In the genomic region with DNA sequence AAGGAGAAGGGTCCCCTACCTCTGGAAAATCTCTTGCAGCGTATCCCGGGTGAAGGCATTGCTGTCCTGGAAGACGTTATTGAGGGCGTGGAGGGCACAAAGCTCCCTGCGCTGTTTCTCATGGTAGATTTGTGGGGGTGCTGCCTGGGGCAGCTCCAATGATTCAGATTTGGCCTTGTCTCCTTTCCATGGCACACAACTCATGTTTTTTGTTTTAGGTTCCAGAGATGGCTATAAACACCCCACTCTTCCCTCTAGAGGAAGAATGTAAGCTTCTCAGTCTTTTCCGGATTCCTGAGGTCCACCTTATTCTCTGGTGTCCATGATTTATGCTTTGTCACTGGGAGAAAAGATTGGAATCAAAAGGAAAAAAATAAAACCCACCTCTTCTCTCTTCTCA, we compare ENCODE assay signal across 6 cellular contexts. TPM values are rescaled to one million over a fixed set of nuclear protein-coding genes. Genes with fewer than 3 reads are reported as not detected.
DNase-seq lines count a peak whose midpoint lies in the region; ATAC-seq, FAIRE-seq and TF ChIP-seq lines count a peak whose summit lies in the region.

No MANE protein-coding gene starts in this region.

- 8% methylated on average over 6 of the region's 6 CpGs for WGBS in hepatocyte (ENCODE audit: low lambda C conversion rate, missing lambda C conversion rate)
- 3 to 12% methylated on average over 6 of the region's 6 CpGs for WGBS in tibial nerve, 2 donors

- no peak for TF ChIP-seq EP300 in tibial nerve (IDR thresholded peaks at IDR 0.05)

- peaks cover 34% of the 10 kb centered on the region for H3K4me1 ChIP-seq in hepatocyte (ENCODE audit: insufficient read depth)
- H3K4me1 ChIP-seq in tibial nerve, result peaks cover 0 to 62% (median 43%) of the 10 kb centered on the region in 4 donors

- H2AFZ ChIP-seq in hepatocyte, result peak overlapping the region; percentile 23

- H3K4me2 ChIP-seq in hepatocyte, result peak overlapping the region; percentile 88

- no peaks in the 10 kb centered on the region for H3K9me2 ChIP-seq in hepatocyte (replicated peaks; ENCODE audit: insufficient read depth)

- H3K79me2 ChIP-seq in hepatocyte, result peaks cover 54% of the 10 kb centered on the region

- H3K4me3 ChIP-seq in AG10803 (ENCODE audit: low read length) (peak overlapping the region; percentile 81), hepatocyte (peak overlapping the region; percentile 90), tibial nerve (peak overlapping the region; percentile 58 to 94 (median 88))

- H3K9me3 ChIP-seq in hepatocyte (ENCODE audit: low read depth), result no peaks in the 10 kb centered on the region
- no peaks in the 10 kb centered on the region for H3K9me3 ChIP-seq in tibial nerve

- H3K27me3 ChIP-seq in hepatocyte, result no peaks in the 10 kb centered on the region
- no peaks in the 10 kb centered on the region for H3K27me3 ChIP-seq in tibial nerve

- DNase-seq in AG10803 (ENCODE audit: low read depth), result peak; percentile 63
- DNase-seq in RCC 7860 (ENCODE audit: low spot score), result peak; percentile 6
- DNase-seq in hepatocyte (ENCODE audit: low spot score), result peak; percentile 29
- DNase-seq in tibial nerve (ENCODE audit: low spot score in 2 of 2), result no peak

- peak in 1 of 2 donors; percentile 11 for TF ChIP-seq POLR2A in tibial nerve (IDR thresholded peaks at IDR 0.05)

- H3K36me3 ChIP-seq in hepatocyte (replicated peaks; ENCODE audit: insufficient read depth, low read depth) (no peaks in the 10 kb centered on the region), tibial nerve (peaks cover 0 to 16% (median 0%) of the 10 kb centered on the region in 3 donors)

- no peak for ATAC-seq in GM19324 (IDR thresholded peaks at IDR 0.05; ENCODE audit: low FRiP score, unreplicated experiment)
- no peak for ATAC-seq in GM21515 (IDR thresholded peaks at IDR 0.05; ENCODE audit: unreplicated experiment)

- H3K27ac ChIP-seq in hepatocyte, result peak overlapping the region; percentile 100
- H3K27ac ChIP-seq in tibial nerve, result peak overlapping the region; percentile 90 to 99 (median 99)

- FAIRE-seq in RCC 7860 (lab: Jason Lieb, UNC), result no peak

- peaks cover 9% of the 10 kb centered on the region for H4K20me1 ChIP-seq in hepatocyte (ENCODE audit: insufficient read depth, poor library complexity, severe bottlenecking)

- TF ChIP-seq CTCF in AG10803 (conservative IDR thresholded peaks at IDR 0.05; ENCODE audit: low read length) (peak; percentile 16), hepatocyte (IDR thresholded peaks at IDR 0.05; ENCODE audit: poor library complexity) (no peak), tibial nerve (IDR thresholded peaks at IDR 0.05) (no peak)

RNA-seq across cellular contexts. Expression of gene JOSD1, which starts 1.0 kb away (rescaled TPM):
- total RNA-seq in hepatocyte (76.0 and 104 TPM in 2 replicates), tibial nerve (10 to 100 TPM; 50.7 to 86.4 (median 76.0) TPM)
- polyA plus RNA-seq in hepatocyte, result 15.8 and 18.6 TPM in 2 replicates

RNA-seq across cellular contexts. Expression of gene GTPBP1, which starts 6.0 kb away (rescaled TPM):
- total RNA-seq in hepatocyte, result 26.0 and 36.8 TPM in 2 replicates
- polyA plus RNA-seq in hepatocyte, result 28.6 and 30.8 TPM in 2 replicates
- 10 to 100 TPM; 46.0 to 72.0 (median 56.6) TPM for total RNA-seq in tibial nerve

RNA-seq across cellular contexts. Expression of gene TOMM22, which starts 18.0 kb away (rescaled TPM):
- total RNA-seq in hepatocyte (57.7 and 76.3 TPM in 2 replicates), tibial nerve (10 to 100 TPM; 23.1 to 28.5 (median 27.1) TPM)
- polyA plus RNA-seq in hepatocyte, result 70.6 and 80.3 TPM in 2 replicates

RNA-seq across cellular contexts. Expression of gene CBY1, which starts 43.3 kb away (rescaled TPM):
- total RNA-seq in hepatocyte (19.7 and 20.5 TPM in 2 replicates), tibial nerve (10 to 100 TPM; 13.5 to 24.3 (median 17.8) TPM)
- polyA plus RNA-seq in hepatocyte, result 35.8 and 39.4 TPM in 2 replicates

RNA-seq across cellular contexts. Expression of gene FAM227A, which starts 43.6 kb away (rescaled TPM):
- total RNA-seq in hepatocyte, result 1.1 and 2.9 TPM in 2 replicates
- 0.51 and 2.3 TPM in 2 replicates for polyA plus RNA-seq in hepatocyte
- 10 to 100 TPM in 2 of 4 donors, 1 to 10 TPM in 2; 1.3 to 10.2 (median 6.7) TPM for total RNA-seq in tibial nerve

Comparison
In these comparisons a context has a peak if more than half of its experiments do, and no peak if none do; other contexts are left out.
1. DNase-seq: peak in AG10803 (single experiment), RCC 7860 (single experiment) and hepatocyte (single experiment); none in tibial nerve (0 of 2).
2. Peak in every context shown above with its lines, with median percentiles within 50 percentile points of each other: H3K4me3 ChIP-seq.